In genomic region chr10:61050120-61050745, GRCh38 we compare ENCODE assay signal across 34 cellular contexts.
"Had no signal": no experiment of that assay in that cellular context is flagged by ENCODE, and none has a peak within 500 bp of the region (broad histone marks: within the 10 kb centered on the region; RNA-seq: fewer than 3 reads in every experiment).

No MANE protein-coding gene starts in this region.

- H3K36me3 ChIP-seq: adrenal gland, cardiac muscle cell had no signal

- H3K27me3 ChIP-seq: adrenal gland, cardiac muscle cell had no signal

- H3K9me3 ChIP-seq: adrenal gland had no signal

- H3K27ac ChIP-seq: adrenal gland, cardiac muscle cell, VCaP had no signal

- ATAC-seq: activated CD8-positive, alpha-beta T cell treated with anti-CD3 and anti-CD28 coated beads for 36 hours; activated naive CD4-positive, alpha-beta T cell treated with anti-CD3 and anti-CD28 coated beads, Interleukin-2, amount 50 U/mL, for 72 hours; activated T-cell treated with anti-CD3 and anti-CD28 coated beads, Interleukin-2, amount 50 U/mL, for 4 hours; activated T-cell treated with anti-CD3 and anti-CD28 coated beads, Interleukin-2, amount 50 U/mL, for 72 hours; activated T-helper 17 cell treated with anti-CD3 and anti-CD28 coated beads, Interleukin-2, amount 50 U/mL, for 72 hours had no signal

- H3K4me3 ChIP-seq: adrenal gland, cardiac muscle cell had no signal

- H3K4me1 ChIP-seq: adrenal gland had no signal

- FAIRE-seq: astrocyte, bronchial epithelial cell, TTC549 had no signal

- DNase-seq: activated B cell treated with CpG ODN at 0.5 μM for 24 hours; activated CD4-positive, alpha-beta memory T cell treated with anti-CD3 and anti-CD28 coated beads for 36 hours; activated CD4-positive, alpha-beta T cell treated with anti-CD3 and anti-CD28 coated beads for 4 hours; activated CD4-positive, alpha-beta T cell treated with anti-CD3 and anti-CD28 coated beads, Interleukin-2, amount 10 ng/mL, durations not matched to agents 24 days and 14 days; activated CD4-positive, alpha-beta T cell treated with anti-CD3 and anti-CD28 coated beads, Interleukin-2, amount 50 U/mL, for 1 hour; activated CD4-positive, alpha-beta T cell treated with anti-CD3 and anti-CD28 coated beads, Interleukin-2, amount 50 U/mL, for 4 hours; activated CD4-positive, CD25-positive, alpha-beta regulatory T cell treated with anti-CD3 and anti-CD28 coated beads, Interleukin-2, amount 50 U/mL, for 72 hours; activated CD8-positive, alpha-beta memory T cell treated with anti-CD3 and anti-CD28 coated beads, Interleukin-2, amount 50 U/mL, for 4 hours; activated CD8-positive, alpha-beta T cell treated with anti-CD3 and anti-CD28 coated beads for 36 hours; activated effector memory CD4-positive, alpha-beta T cell treated with anti-CD3 and anti-CD28 coated beads, Interleukin-2, amount 50 U/mL, for 16 hours; activated gamma-delta T cell treated with Interleukin-2 at 50 U/mL for 16 hours; activated naive CD4-positive, alpha-beta T cell; activated naive CD4-positive, alpha-beta T cell treated with anti-CD3 and anti-CD28 coated beads for 36 hours; activated naive CD4-positive, alpha-beta T cell treated with anti-CD3 and anti-CD28 coated beads, Interleukin-2, amount 50 U/mL, for 16 hours; activated naive CD8-positive, alpha-beta T cell treated with anti-CD3 and anti-CD28 coated beads for 36 hours; activated T-cell treated with anti-CD3 and anti-CD28 coated beads for 4 hours; activated T-cell treated with anti-CD3 and anti-CD28 coated beads, Interleukin-2, amount 50 U/mL, for 1 hour; activated T-cell treated with anti-CD3 and anti-CD28 coated beads, Interleukin-2, amount 50 U/mL, for 4 hours; activated T-cell treated with anti-CD3 and anti-CD28 coated beads, Interleukin-2, amount 50 U/mL, for 72 hours; amniotic stem cell; aorta; caudate nucleus; cerebellar nuclear complex; T-helper 1 cell; T-helper 2 cell; T-helper 9 cell had no signal
